Comparison of ENCODE assay signal across 11 cellular contexts in the genomic region with DNA sequence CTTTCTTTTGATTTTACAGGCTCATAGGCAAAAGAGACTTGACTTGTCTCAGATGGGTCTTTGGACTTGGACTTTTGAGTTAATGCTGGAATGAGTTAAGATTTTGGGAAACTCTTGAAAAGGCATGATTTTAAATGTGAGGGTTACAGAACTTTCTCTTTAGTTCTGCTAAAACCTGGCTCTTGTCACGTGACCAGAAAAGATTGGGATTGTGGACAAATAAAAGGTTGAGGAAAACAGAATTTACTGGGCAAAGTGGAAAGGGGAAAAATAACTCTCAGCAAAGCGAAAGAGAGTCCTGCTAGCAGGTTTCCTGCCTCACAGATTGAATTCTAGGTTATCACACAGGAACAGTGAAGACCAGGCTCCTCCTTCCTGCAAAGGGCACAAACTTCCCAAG.
"Had no signal": no experiment of that assay in that cellular context is flagged by ENCODE, and none has a peak within 500 bp of the region (broad histone marks: within the 10 kb centered on the region; RNA-seq: fewer than 3 reads in every experiment).

No MANE protein-coding gene starts in this region.

- H3K36me3 ChIP-seq: HAP-1 had no signal

- H3K4me2 ChIP-seq: GM23338 had no signal

- H3K4me1 ChIP-seq: HAP-1 had no signal

- FAIRE-seq: H1, H54 had no signal

- H3K9ac ChIP-seq: GM23248 had no signal

- DNase-seq: GM23248, GOT3, H7, H9, HCEC 1CT, HFFc6 had no signal

- H3K27ac ChIP-seq: GM23248 had no signal

- H3K9me3 ChIP-seq: HAP-1 had no signal

- H2AFZ ChIP-seq: GM23248, GM23338 had no signal

- H3K4me3 ChIP-seq: GM23248, GM23338, HAP-1 had no signal

- ATAC-seq: GM23338, HCT116 had no signal
